Comparison of ENCODE assay signal across 1 cellular context in genomic region chr10:97116534-97117162, GRCh38.
TF ChIP-seq lines count a peak whose summit lies in the region.

No MANE protein-coding gene starts in this region.

TF ChIP-seq in H1, 55 proteins besides CTCF, POLR2A, EP300 and RAD21 (continued from another document):
- TF ChIP-seq MAFK (IDR thresholded peaks at IDR 0.05; ENCODE audit: low read depth, low read length) = no peak
